ENCODE assay signal across 2 cellular contexts in the genomic region with DNA sequence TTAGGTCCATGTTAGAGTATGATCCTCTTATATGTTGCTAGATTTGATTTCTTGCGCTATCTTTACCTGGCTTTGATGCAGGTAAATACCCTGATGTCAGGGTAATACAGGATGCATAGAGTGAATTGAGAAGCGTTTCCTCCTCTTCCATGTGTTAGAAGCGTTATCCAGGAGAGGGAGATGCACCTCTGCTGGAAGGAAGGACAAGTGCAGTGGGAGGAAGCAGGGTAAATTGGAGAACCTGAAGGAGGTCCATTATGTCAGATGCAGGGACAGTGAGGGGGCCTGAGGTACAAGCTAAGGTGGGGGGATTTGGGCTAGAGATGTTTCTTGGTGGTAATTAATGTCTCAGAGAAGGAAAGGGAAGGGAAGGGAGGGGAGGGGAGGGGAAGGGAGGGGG.
TF ChIP-seq lines count a peak whose summit lies in the region.

No MANE protein-coding gene starts in this region.

TF ChIP-seq in GM23338, 12 proteins besides CTCF, POLR2A, EP300 and RAD21 (continues in another document):
- TF ChIP-seq, protein P1, sequence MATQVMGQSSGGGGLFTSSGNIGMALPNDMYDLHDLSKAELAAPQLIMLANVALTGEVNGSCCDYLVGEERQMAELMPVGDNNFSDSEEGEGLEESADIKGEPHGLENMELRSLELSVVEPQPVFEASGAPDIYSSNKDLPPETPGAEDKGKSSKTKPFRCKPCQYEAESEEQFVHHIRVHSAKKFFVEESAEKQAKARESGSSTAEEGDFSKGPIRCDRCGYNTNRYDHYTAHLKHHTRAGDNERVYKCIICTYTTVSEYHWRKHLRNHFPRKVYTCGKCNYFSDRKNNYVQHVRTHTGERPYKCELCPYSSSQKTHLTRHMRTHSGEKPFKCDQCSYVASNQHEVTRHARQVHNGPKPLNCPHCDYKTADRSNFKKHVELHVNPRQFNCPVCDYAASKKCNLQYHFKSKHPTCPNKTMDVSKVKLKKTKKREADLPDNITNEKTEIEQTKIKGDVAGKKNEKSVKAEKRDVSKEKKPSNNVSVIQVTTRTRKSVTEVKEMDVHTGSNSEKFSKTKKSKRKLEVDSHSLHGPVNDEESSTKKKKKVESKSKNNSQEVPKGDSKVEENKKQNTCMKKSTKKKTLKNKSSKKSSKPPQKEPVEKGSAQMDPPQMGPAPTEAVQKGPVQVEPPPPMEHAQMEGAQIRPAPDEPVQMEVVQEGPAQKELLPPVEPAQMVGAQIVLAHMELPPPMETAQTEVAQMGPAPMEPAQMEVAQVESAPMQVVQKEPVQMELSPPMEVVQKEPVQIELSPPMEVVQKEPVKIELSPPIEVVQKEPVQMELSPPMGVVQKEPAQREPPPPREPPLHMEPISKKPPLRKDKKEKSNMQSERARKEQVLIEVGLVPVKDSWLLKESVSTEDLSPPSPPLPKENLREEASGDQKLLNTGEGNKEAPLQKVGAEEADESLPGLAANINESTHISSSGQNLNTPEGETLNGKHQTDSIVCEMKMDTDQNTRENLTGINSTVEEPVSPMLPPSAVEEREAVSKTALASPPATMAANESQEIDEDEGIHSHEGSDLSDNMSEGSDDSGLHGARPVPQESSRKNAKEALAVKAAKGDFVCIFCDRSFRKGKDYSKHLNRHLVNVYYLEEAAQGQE (IDR thresholded peaks at IDR 0.05; ENCODE audit: unreplicated experiment): no peak
- TF ChIP-seq JUNB (IDR thresholded peaks at IDR 0.05; ENCODE audit: unreplicated experiment): no peak
- TF ChIP-seq CREB1 (CRISPR knock-in tag; IDR thresholded peaks at IDR 0.05; ENCODE audit: low read depth): no peak
- TF ChIP-seq, protein P2, sequence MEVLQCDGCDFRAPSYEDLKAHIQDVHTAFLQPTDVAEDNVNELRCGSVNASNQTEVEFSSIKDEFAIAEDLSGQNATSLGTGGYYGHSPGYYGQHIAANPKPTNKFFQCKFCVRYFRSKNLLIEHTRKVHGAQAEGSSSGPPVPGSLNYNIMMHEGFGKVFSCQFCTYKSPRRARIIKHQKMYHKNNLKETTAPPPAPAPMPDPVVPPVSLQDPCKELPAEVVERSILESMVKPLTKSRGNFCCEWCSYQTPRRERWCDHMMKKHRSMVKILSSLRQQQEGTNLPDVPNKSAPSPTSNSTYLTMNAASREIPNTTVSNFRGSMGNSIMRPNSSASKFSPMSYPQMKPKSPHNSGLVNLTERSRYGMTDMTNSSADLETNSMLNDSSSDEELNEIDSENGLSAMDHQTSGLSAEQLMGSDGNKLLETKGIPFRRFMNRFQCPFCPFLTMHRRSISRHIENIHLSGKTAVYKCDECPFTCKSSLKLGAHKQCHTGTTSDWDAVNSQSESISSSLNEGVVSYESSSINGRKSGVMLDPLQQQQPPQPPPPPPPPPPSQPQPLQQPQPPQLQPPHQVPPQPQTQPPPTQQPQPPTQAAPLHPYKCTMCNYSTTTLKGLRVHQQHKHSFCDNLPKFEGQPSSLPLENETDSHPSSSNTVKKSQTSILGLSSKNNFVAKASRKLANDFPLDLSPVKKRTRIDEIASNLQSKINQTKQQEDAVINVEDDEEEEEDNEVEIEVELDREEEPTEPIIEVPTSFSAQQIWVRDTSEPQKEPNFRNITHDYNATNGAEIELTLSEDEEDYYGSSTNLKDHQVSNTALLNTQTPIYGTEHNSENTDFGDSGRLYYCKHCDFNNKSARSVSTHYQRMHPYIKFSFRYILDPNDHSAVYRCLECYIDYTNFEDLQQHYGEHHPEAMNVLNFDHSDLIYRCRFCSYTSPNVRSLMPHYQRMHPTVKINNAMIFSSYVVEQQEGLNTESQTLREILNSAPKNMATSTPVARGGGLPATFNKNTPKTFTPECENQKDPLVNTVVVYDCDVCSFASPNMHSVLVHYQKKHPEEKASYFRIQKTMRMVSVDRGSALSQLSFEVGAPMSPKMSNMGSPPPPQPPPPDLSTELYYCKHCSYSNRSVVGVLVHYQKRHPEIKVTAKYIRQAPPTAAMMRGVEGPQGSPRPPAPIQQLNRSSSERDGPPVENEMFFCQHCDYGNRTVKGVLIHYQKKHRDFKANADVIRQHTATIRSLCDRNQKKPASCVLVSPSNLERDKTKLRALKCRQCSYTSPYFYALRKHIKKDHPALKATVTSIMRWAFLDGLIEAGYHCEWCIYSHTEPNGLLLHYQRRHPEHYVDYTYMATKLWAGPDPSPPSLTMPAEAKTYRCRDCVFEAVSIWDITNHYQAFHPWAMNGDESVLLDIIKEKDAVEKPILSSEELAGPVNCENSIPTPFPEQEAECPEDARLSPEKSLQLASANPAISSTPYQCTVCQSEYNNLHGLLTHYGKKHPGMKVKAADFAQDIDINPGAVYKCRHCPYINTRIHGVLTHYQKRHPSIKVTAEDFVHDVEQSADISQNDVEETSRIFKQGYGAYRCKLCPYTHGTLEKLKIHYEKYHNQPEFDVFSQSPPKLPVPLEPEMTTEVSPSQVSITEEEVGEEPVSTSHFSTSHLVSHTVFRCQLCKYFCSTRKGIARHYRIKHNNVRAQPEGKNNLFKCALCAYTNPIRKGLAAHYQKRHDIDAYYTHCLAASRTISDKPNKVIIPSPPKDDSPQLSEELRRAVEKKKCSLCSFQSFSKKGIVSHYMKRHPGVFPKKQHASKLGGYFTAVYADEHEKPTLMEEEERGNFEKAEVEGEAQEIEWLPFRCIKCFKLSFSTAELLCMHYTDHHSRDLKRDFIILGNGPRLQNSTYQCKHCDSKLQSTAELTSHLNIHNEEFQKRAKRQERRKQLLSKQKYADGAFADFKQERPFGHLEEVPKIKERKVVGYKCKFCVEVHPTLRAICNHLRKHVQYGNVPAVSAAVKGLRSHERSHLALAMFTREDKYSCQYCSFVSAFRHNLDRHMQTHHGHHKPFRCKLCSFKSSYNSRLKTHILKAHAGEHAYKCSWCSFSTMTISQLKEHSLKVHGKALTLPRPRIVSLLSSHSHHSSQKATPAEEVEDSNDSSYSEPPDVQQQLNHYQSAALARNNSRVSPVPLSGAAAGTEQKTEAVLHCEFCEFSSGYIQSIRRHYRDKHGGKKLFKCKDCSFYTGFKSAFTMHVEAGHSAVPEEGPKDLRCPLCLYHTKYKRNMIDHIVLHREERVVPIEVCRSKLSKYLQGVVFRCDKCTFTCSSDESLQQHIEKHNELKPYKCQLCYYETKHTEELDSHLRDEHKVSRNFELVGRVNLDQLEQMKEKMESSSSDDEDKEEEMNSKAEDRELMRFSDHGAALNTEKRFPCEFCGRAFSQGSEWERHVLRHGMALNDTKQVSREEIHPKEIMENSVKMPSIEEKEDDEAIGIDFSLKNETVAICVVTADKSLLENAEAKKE (CRISPR knock-in tag; IDR thresholded peaks at IDR 0.05): no peak
- TF ChIP-seq, protein P3, sequence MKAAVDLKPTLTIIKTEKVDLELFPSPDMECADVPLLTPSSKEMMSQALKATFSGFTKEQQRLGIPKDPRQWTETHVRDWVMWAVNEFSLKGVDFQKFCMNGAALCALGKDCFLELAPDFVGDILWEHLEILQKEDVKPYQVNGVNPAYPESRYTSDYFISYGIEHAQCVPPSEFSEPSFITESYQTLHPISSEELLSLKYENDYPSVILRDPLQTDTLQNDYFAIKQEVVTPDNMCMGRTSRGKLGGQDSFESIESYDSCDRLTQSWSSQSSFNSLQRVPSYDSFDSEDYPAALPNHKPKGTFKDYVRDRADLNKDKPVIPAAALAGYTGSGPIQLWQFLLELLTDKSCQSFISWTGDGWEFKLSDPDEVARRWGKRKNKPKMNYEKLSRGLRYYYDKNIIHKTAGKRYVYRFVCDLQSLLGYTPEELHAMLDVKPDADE (IDR thresholded peaks at IDR 0.05): no peak
- no peak for TF ChIP-seq ZNF114 (CRISPR knock-in tag; IDR thresholded peaks at IDR 0.05)
- TF ChIP-seq EZH2 (IDR thresholded peaks at IDR 0.05; ENCODE audit: low read depth, unreplicated experiment): no peak
- TF ChIP-seq EZH2phosphoT487 (IDR thresholded peaks at IDR 0.05; ENCODE audit: unreplicated experiment): no peak
- no peak for TF ChIP-seq POLR2AphosphoS5 (IDR thresholded peaks at IDR 0.05; ENCODE audit: low read depth)
- no peak for TF ChIP-seq ZNF331 (CRISPR knock-in tag; IDR thresholded peaks at IDR 0.05; ENCODE audit: low read depth)

TF ChIP-seq in WTC11, 78 proteins besides CTCF, POLR2A, EP300 and RAD21 (continued from another document):
- TF ChIP-seq TP53 (CRISPR knock-in tag; IDR thresholded peaks at IDR 0.05) (no peak), IRF2 (CRISPR knock-in tag; IDR thresholded peaks at IDR 0.05; ENCODE audit: borderline replicate concordance, low read depth) (no peak), RORB (CRISPR knock-in tag; IDR thresholded peaks at IDR 0.05) (no peak), CREB1 (CRISPR knock-in tag; IDR thresholded peaks at IDR 0.05) (no peak), FOXJ3 (CRISPR knock-in tag; IDR thresholded peaks at IDR 0.05; ENCODE audit: borderline replicate concordance) (no peak)
- TF ChIP-seq, protein P4, sequence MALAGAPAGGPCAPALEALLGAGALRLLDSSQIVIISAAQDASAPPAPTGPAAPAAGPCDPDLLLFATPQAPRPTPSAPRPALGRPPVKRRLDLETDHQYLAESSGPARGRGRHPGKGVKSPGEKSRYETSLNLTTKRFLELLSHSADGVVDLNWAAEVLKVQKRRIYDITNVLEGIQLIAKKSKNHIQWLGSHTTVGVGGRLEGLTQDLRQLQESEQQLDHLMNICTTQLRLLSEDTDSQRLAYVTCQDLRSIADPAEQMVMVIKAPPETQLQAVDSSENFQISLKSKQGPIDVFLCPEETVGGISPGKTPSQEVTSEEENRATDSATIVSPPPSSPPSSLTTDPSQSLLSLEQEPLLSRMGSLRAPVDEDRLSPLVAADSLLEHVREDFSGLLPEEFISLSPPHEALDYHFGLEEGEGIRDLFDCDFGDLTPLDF (CRISPR knock-in tag; IDR thresholded peaks at IDR 0.05): no peak
- TF ChIP-seq, protein P5, sequence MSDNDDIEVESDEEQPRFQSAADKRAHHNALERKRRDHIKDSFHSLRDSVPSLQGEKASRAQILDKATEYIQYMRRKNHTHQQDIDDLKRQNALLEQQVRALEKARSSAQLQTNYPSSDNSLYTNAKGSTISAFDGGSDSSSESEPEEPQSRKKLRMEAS (CRISPR knock-in tag; IDR thresholded peaks at IDR 0.05): no peak
- TF ChIP-seq, protein P6, sequence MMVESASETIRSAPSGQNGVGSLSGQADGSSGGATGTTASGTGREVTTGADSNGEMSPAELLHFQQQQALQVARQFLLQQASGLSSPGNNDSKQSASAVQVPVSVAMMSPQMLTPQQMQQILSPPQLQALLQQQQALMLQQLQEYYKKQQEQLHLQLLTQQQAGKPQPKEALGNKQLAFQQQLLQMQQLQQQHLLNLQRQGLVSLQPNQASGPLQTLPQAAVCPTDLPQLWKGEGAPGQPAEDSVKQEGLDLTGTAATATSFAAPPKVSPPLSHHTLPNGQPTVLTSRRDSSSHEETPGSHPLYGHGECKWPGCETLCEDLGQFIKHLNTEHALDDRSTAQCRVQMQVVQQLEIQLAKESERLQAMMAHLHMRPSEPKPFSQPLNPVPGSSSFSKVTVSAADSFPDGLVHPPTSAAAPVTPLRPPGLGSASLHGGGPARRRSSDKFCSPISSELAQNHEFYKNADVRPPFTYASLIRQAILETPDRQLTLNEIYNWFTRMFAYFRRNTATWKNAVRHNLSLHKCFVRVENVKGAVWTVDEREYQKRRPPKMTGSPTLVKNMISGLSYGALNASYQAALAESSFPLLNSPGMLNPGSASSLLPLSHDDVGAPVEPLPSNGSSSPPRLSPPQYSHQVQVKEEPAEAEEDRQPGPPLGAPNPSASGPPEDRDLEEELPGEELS (CRISPR knock-in tag; IDR thresholded peaks at IDR 0.05): no peak
- TF ChIP-seq, protein P7, sequence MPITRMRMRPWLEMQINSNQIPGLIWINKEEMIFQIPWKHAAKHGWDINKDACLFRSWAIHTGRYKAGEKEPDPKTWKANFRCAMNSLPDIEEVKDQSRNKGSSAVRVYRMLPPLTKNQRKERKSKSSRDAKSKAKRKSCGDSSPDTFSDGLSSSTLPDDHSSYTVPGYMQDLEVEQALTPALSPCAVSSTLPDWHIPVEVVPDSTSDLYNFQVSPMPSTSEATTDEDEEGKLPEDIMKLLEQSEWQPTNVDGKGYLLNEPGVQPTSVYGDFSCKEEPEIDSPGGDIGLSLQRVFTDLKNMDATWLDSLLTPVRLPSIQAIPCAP (CRISPR knock-in tag; IDR thresholded peaks at IDR 0.05): no peak
TF ChIP-seq in WTC11: peak in this region for 0.
